ENCODE assay signal across 1 cellular context in the genomic region with DNA sequence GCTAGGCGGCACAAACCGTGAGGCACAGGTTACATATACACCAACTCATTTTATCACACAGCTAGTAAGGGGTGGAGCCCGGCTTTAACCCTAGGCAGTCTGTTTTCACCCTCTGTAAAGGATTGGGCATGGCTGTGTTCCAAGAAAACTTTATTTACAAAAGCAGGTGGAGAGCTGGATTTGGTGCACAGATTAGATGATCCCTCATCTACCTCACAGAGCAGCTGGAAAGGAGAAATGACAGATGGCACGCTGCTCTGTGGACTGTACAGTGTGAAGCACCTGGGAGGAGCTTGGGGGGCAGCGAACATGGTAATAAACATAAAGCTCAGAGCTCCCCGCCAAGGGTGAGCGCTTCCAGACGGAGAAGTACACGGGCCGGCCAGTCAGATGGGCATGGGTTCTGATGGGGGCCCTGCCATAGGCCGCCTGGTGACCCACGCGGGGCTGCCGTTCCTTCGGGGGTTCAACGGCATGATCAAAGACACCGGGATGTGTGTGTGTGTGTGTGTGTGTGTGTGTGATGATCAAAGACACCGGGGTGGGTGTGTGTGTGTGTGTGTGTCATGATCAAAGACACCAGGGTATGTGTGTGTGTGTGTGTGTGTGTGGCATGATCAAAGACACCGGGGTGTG.
TF ChIP-seq lines count a peak whose summit lies in the region.

No MANE protein-coding gene starts in this region.

TF ChIP-seq in HepG2, 621 proteins besides CTCF, POLR2A, EP300 and RAD21 (continued from another document and continues in another):
- peak; percentile 60; the same call in 1 of the 2 replicates for TF ChIP-seq ZNF292 (CRISPR knock-in tag; IDR thresholded peaks at IDR 0.05; ENCODE audit: borderline replicate concordance, low read depth)
- no peak for TF ChIP-seq SRF (IDR thresholded peaks at IDR 0.05; ENCODE audit: low read depth, low read length)
- TF ChIP-seq ZBTB46 (CRISPR knock-in tag; IDR thresholded peaks at IDR 0.05; ENCODE audit: borderline replicate concordance): no peak
- TF ChIP-seq ZNF589 (CRISPR knock-in tag; conservative IDR thresholded peaks at IDR 0.05): 0 out of 2 replicates have a peak, but pooled peaks have one; percentile 3
- TF ChIP-seq ZNF138 (CRISPR knock-in tag; IDR thresholded peaks at IDR 0.05; ENCODE audit: low read depth): no peak
- no peak for TF ChIP-seq MLXIP (CRISPR knock-in tag; IDR thresholded peaks at IDR 0.05; ENCODE audit: borderline replicate concordance)
- TF ChIP-seq FOXO1 (CRISPR knock-in tag; IDR thresholded peaks at IDR 0.05): no peak
- no peak for TF ChIP-seq FLYWCH1 (CRISPR knock-in tag; IDR thresholded peaks at IDR 0.05)
- TF ChIP-seq ZNF317 (CRISPR knock-in tag; IDR thresholded peaks at IDR 0.05): no peak
- TF ChIP-seq ZBTB49 (CRISPR knock-in tag; IDR thresholded peaks at IDR 0.05; ENCODE audit: borderline replicate concordance): no peak
- TF ChIP-seq ZNF7 (CRISPR knock-in tag; IDR thresholded peaks at IDR 0.05): no peak
- no peak for TF ChIP-seq ARHGAP35 (CRISPR knock-in tag; IDR thresholded peaks at IDR 0.05; ENCODE audit: borderline replicate concordance)
- TF ChIP-seq BCL3 (CRISPR knock-in tag; IDR thresholded peaks at IDR 0.05): no peak
- peak; percentile 65; the same call in 1 of the 2 replicates for TF ChIP-seq MTA1 (CRISPR knock-in tag; IDR thresholded peaks at IDR 0.05; ENCODE audit: borderline replicate concordance)
- TF ChIP-seq, protein P1, sequence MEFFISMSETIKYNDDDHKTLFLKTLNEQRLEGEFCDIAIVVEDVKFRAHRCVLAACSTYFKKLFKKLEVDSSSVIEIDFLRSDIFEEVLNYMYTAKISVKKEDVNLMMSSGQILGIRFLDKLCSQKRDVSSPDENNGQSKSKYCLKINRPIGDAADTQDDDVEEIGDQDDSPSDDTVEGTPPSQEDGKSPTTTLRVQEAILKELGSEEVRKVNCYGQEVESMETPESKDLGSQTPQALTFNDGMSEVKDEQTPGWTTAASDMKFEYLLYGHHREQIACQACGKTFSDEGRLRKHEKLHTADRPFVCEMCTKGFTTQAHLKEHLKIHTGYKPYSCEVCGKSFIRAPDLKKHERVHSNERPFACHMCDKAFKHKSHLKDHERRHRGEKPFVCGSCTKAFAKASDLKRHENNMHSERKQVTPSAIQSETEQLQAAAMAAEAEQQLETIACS (CRISPR knock-in tag; IDR thresholded peaks at IDR 0.05): no peak
- 0 out of 2 replicates have a peak, but pooled peaks have one; percentile 20 for TF ChIP-seq KAT8 (CRISPR knock-in tag; IDR thresholded peaks at IDR 0.05)
- no peak for TF ChIP-seq TEAD3 (CRISPR knock-in tag; optimal IDR thresholded peaks at IDR 0.05; ENCODE audit: borderline replicate concordance)
- TF ChIP-seq ZBTB3 (CRISPR knock-in tag; IDR thresholded peaks at IDR 0.05; ENCODE audit: borderline replicate concordance, low read depth): no peak; the same call in 1 of the 2 replicates
- peak; percentile 95 for TF ChIP-seq ZBTB40 (IDR thresholded peaks at IDR 0.05)
- TF ChIP-seq ZBTB40 (CRISPR knock-in tag; IDR thresholded peaks at IDR 0.05): peak; percentile 100
- no peak for TF ChIP-seq ZNF749 (CRISPR knock-in tag; IDR thresholded peaks at IDR 0.05; ENCODE audit: borderline replicate concordance)
- TF ChIP-seq NFKBIZ (CRISPR knock-in tag; IDR thresholded peaks at IDR 0.05): no peak
- TF ChIP-seq ZNF672 (CRISPR knock-in tag; IDR thresholded peaks at IDR 0.05): no peak
- TF ChIP-seq RARA (CRISPR knock-in tag; IDR thresholded peaks at IDR 0.05): no peak
- no peak for TF ChIP-seq AKAP8 (CRISPR knock-in tag; IDR thresholded peaks at IDR 0.05)
- TF ChIP-seq, protein P2, sequence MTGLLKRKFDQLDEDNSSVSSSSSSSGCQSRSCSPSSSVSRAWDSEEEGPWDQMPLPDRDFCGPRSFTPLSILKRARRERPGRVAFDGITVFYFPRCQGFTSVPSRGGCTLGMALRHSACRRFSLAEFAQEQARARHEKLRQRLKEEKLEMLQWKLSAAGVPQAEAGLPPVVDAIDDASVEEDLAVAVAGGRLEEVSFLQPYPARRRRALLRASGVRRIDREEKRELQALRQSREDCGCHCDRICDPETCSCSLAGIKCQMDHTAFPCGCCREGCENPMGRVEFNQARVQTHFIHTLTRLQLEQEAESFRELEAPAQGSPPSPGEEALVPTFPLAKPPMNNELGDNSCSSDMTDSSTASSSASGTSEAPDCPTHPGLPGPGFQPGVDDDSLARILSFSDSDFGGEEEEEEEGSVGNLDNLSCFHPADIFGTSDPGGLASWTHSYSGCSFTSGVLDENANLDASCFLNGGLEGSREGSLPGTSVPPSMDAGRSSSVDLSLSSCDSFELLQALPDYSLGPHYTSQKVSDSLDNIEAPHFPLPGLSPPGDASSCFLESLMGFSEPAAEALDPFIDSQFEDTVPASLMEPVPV (CRISPR knock-in tag; IDR thresholded peaks at IDR 0.05): no peak; the same call in 1 of the 2 replicates
- no peak for TF ChIP-seq SOX5 (CRISPR knock-in tag; IDR thresholded peaks at IDR 0.05; ENCODE audit: borderline replicate concordance)
- TF ChIP-seq NCOA2 (CRISPR knock-in tag; IDR thresholded peaks at IDR 0.05): no peak
- no peak for TF ChIP-seq ZNF256 (CRISPR knock-in tag; conservative IDR thresholded peaks at IDR 0.05)
- peak; percentile 20; the same call in 1 of the 2 replicates for TF ChIP-seq BCL6 (CRISPR knock-in tag; IDR thresholded peaks at IDR 0.05)
- TF ChIP-seq ZMYM3 (CRISPR knock-in tag; IDR thresholded peaks at IDR 0.05): peak; percentile 20; the same call in 1 of the 2 replicates
- TF ChIP-seq ZNF891 (CRISPR knock-in tag; IDR thresholded peaks at IDR 0.05): no peak
- TF ChIP-seq SALL1 (CRISPR knock-in tag; IDR thresholded peaks at IDR 0.05): no peak; the same call in 1 of the 2 replicates
